ENCODE assay signal across 1 cellular context in genomic region chr10:59877191-59877671, GRCh38.
TF ChIP-seq lines count a peak whose summit lies in the region.

No MANE protein-coding gene starts in this region.

TF ChIP-seq in WTC11, 78 proteins besides CTCF, POLR2A, EP300 and RAD21 (continued from another document):
- TF ChIP-seq ZNF281 (CRISPR knock-in tag; IDR thresholded peaks at IDR 0.05), result no peak
- TF ChIP-seq NR1H2 (CRISPR knock-in tag; IDR thresholded peaks at IDR 0.05), result no peak
- no peak for TF ChIP-seq CBFB (CRISPR knock-in tag; IDR thresholded peaks at IDR 0.05; ENCODE audit: low read depth)
- TF ChIP-seq HMGXB4 (CRISPR knock-in tag; IDR thresholded peaks at IDR 0.05), result no peak
- no peak for TF ChIP-seq NFE2L1 (CRISPR knock-in tag; IDR thresholded peaks at IDR 0.05)
- TF ChIP-seq MXD4 (CRISPR knock-in tag; IDR thresholded peaks at IDR 0.05; ENCODE audit: borderline replicate concordance), result no peak
- TF ChIP-seq IRF1 (CRISPR knock-in tag; IDR thresholded peaks at IDR 0.05), result no peak
- no peak for TF ChIP-seq JUN (CRISPR knock-in tag; IDR thresholded peaks at IDR 0.05)
- no peak for TF ChIP-seq CREM (CRISPR knock-in tag; IDR thresholded peaks at IDR 0.05)
- TF ChIP-seq ZNF512 (CRISPR knock-in tag; IDR thresholded peaks at IDR 0.05; ENCODE audit: borderline replicate concordance), result no peak
- TF ChIP-seq FOXK1 (CRISPR knock-in tag; IDR thresholded peaks at IDR 0.05), result no peak
- TF ChIP-seq GRHL2 (CRISPR knock-in tag; IDR thresholded peaks at IDR 0.05; ENCODE audit: insufficient replicate concordance, severe bottlenecking), result no peak
- TF ChIP-seq TCF7 (CRISPR knock-in tag; IDR thresholded peaks at IDR 0.05; ENCODE audit: low read depth), result no peak
TF ChIP-seq in WTC11: peak in this region for 0.
